11 cellular contexts compared by ENCODE assay signal in genomic region chr10:22369433-22370072, GRCh38. TPM values are rescaled to one million over a fixed set of nuclear protein-coding genes. Genes with fewer than 3 reads are reported as not detected.
A peak's percentile ranks its signal among the peaks of the same experiment; 100 is the strongest.
DNase-seq lines count a peak whose midpoint lies in the region; ATAC-seq, FAIRE-seq and TF ChIP-seq lines count a peak whose summit lies in the region.
"Had no signal": no experiment of that assay in that cellular context is flagged by ENCODE, and none has a peak within 500 bp of the region (broad histone marks: within the 10 kb centered on the region; RNA-seq: fewer than 3 reads in every experiment).

No MANE protein-coding gene starts in this region.

- H3K4me1 ChIP-seq in GM23248 (ENCODE audit: insufficient read depth) (no peaks in the 10 kb centered on the region), small intestine (ENCODE audit: control insufficient read depth in 2 of 2, insufficient read depth in 1 of 2, low read depth in 1 of 2, low read length in 1 of 2) (no peaks in the 10 kb centered on the region)

- no peak overlapping the region for H2AFZ ChIP-seq in GM23248

- FAIRE-seq in small intestine (lab: Jason Lieb, UNC), result no peak

- no peaks in the 10 kb centered on the region for H3K9me2 ChIP-seq in GM23248 (ENCODE audit: insufficient read depth)

- H3K9me3 ChIP-seq in GM23248 (ENCODE audit: low read depth) (no peaks in the 10 kb centered on the region), small intestine (ENCODE audit: control insufficient read depth, low read depth) (no peaks in the 10 kb centered on the region)

- DNase-seq in ELR (ENCODE audit: low read depth), result peak; percentile 55
- DNase-seq in GM23248, result peak; percentile 29
- peak; percentile 71 for DNase-seq in NB4 (ENCODE audit: low read depth)
- DNase-seq in epithelial cell of proximal tubule (ENCODE audit: low read depth), result peak; percentile 3
- no peak for DNase-seq in activated gamma-delta T cell treated with Interleukin-2 at 50 U/mL for 16 hours
- DNase-seq in COLO829 (ENCODE audit: low spot score), result no peak
- no peak for DNase-seq in small intestine
- DNase-seq: endodermal cell, NCI-H524 treated with DMSO at 0.1 percent for 48 hours had no signal

- no peaks in the 10 kb centered on the region for H3F3A ChIP-seq in GM23248 (ENCODE audit: insufficient read depth)

- no peak overlapping the region for H3K27ac ChIP-seq in GM23248
- H3K27ac ChIP-seq in small intestine (ENCODE audit: low read depth in 1 of 2, low read length in 1 of 2), result no peak overlapping the region

- in situ Hi-C loops in GM23248 (cut with MboI), result no loop called here

- no peak overlapping the region for H3K4me3 ChIP-seq in GM23248
- no peak overlapping the region for H3K4me3 ChIP-seq in NB4 (ENCODE audit: low read depth, low read length)
- H3K4me3 ChIP-seq in epithelial cell of proximal tubule (ENCODE audit: low read depth, low read length), result no peak overlapping the region
- H3K4me3 ChIP-seq in small intestine (ENCODE audit: low read depth in 1 of 2, low read length in 2 of 2), result no peak overlapping the region

- H3K36me3 ChIP-seq in GM23248 (ENCODE audit: low read depth) (no peaks in the 10 kb centered on the region), small intestine (ENCODE audit: control insufficient read depth in 2 of 2, insufficient read depth in 2 of 2, low read length in 2 of 2) (no peaks in the 10 kb centered on the region)

- no peak for TF ChIP-seq POLR2A in NB4 (IDR thresholded peaks at IDR 0.05; ENCODE audit: extremely low read depth, insufficient read length)

- TF ChIP-seq CTCF in NB4 (IDR thresholded peaks at IDR 0.05; ENCODE audit: low read depth, low read length) (no peak), epithelial cell of proximal tubule (conservative IDR thresholded peaks at IDR 0.05; ENCODE audit: low read depth, low read length) (no peak)

- 79 to 81% methylated on average over 5 of the region's 5 CpGs for WGBS in GM23248 (ENCODE audit: low coverage in 1 of 2, low lambda C conversion rate in 2 of 2, missing lambda C conversion rate in 2 of 2), 2 experiments
- 75 to 93% (median 83%) methylated on average over 5 of the region's 5 CpGs for WGBS in small intestine, 3 donors

- no peaks in the 10 kb centered on the region for H3K27me3 ChIP-seq in GM23248 (replicated peaks; ENCODE audit: insufficient read depth)
- no peaks in the 10 kb centered on the region for H3K27me3 ChIP-seq in small intestine (ENCODE audit: control insufficient read depth in 2 of 2, insufficient read depth in 2 of 2, low read length in 2 of 2)

- no peak for ATAC-seq in HG02763 (IDR thresholded peaks at IDR 0.05; ENCODE audit: unreplicated experiment)

- no peaks in the 10 kb centered on the region for H3K79me2 ChIP-seq in GM23248 (ENCODE audit: insufficient read depth)

- H3K9ac ChIP-seq in GM23248, result no peak overlapping the region

- H3K4me2 ChIP-seq in GM23248 (ENCODE audit: unreplicated experiment), result no peak overlapping the region

- H4K20me1 ChIP-seq in GM23248 (ENCODE audit: insufficient read depth), result no peaks in the 10 kb centered on the region

RNA-seq across cellular contexts. Expression of gene SPAG6, which starts 24.3 kb away (rescaled TPM):
- not detected in 2 replicates for total RNA-seq in GM23248 (2014; rRNA removed; shearing (Covaris generic))
- polyA plus RNA-seq in GM23248 (2016; fragmentation: Nextera tagmentation; extraction: Ambion mirVana), result not detected in 2 replicates
- total RNA-seq in epithelial cell of proximal tubule, result 0.07 TPM in 1 of 2 replicates, not detected in the other
- polyA plus RNA-seq in small intestine, result under 1 TPM in 2 of 3 donors, not detected in 1; 0.04 to 0.27 TPM
- total RNA-seq: mononuclear cell had no signal

RNA-seq across cellular contexts. Expression of gene BMI1, which starts 48.7 kb away (rescaled TPM):
- total RNA-seq in GM23248 (2014; rRNA removed; shearing (Covaris generic)), result 66.0 and 77.1 TPM in 2 replicates
- polyA plus RNA-seq in GM23248 (2016; fragmentation: Nextera tagmentation; extraction: Ambion mirVana) (37.6 and 38.0 TPM in 2 replicates), small intestine (10 to 100 TPM; 10.3 to 22.0 (median 17.3) TPM)
- 29.6 and 37.2 TPM in 2 replicates for total RNA-seq in epithelial cell of proximal tubule

RNA-seq across cellular contexts. Expression of gene COMMD3, which starts 53.4 kb away (rescaled TPM):
- total RNA-seq in GM23248 (2014; rRNA removed; shearing (Covaris generic)), result 26.4 and 48.2 TPM in 2 replicates
- polyA plus RNA-seq in GM23248 (2016; fragmentation: Nextera tagmentation; extraction: Ambion mirVana) (103 and 104 TPM in 2 replicates), small intestine (10 to 100 TPM; 44.3 to 71.8 (median 70.3) TPM)
- 41.7 and 43.8 TPM in 2 replicates for total RNA-seq in epithelial cell of proximal tubule

Comparison
In these comparisons a context has a peak if more than half of its experiments do, and no peak if none do; other contexts are left out.
1. DNase-seq: peak in ELR (single experiment), GM23248 (single experiment), NB4 (single experiment) and epithelial cell of proximal tubule (single experiment); none in activated gamma-delta T cell treated with Interleukin-2 at 50 U/mL for 16 hours (single experiment), COLO829 (single experiment) and small intestine (single experiment).